In genomic region chr3:31614162-31614921, GRCh38 we compare ENCODE assay signal across 19 cellular contexts.
A peak's percentile ranks its signal among the peaks of the same experiment; 100 is the strongest.
DNase-seq lines count a peak whose midpoint lies in the region; ATAC-seq, FAIRE-seq and TF ChIP-seq lines count a peak whose summit lies in the region.
"Had no signal": no experiment of that assay in that cellular context is flagged by ENCODE, and none has a peak within 500 bp of the region (broad histone marks: within the 10 kb centered on the region; RNA-seq: fewer than 3 reads in every experiment).

No MANE protein-coding gene starts in this region.

- FAIRE-seq in bronchial epithelial cell (lab: Jason Lieb, UNC) = no peak

- no peaks in the 10 kb centered on the region for H3K36me3 ChIP-seq in bronchial epithelial cell (ENCODE audit: control insufficient read depth, insufficient read depth, low read length)

- TF ChIP-seq CTCF in bronchial epithelial cell (IDR thresholded peaks at IDR 0.05; ENCODE audit: insufficient read depth, low read length, severe bottlenecking) = no peak

- no peak for ATAC-seq in GM21447 (IDR thresholded peaks at IDR 0.05; ENCODE audit: unreplicated experiment)
- ATAC-seq: natural killer cell had no signal

- DNase-seq in NCI-H1092 treated with DMSO at 0.1 percent for 48 hours (lab: John Stamatoyannopoulos, UW) (peak; percentile 6), NCI-H1092 (lab: John Stamatoyannopoulos, UW) (no peak), NCI-H146 (lab: John Stamatoyannopoulos, UW) (peak; percentile 45), bronchial epithelial cell (ENCODE audit: low read depth) (peak; percentile 89), kidney tubule cell (ENCODE audit: low spot score) (peak; percentile 30), SIG-M5 (lab: John Stamatoyannopoulos, UW) (no peak), AG08396 (ENCODE audit: low spot score) (no peak)
- DNase-seq: 8988T; activated CD4-positive, alpha-beta T cell treated with anti-CD3 and anti-CD28 coated beads, Interleukin-2, amount 50 U/mL, for 1 hour; activated gamma-delta T cell; amygdala; caudate nucleus; GDM1; natural killer cell; NCI-H2171 treated with DMSO at 0.1 percent for 48 hours; stimulated activated CD4-positive, alpha-beta T cell treated with anti-CD3 and anti-CD28 coated beads, Interleukin-12 subunit alpha, Interleukin-12 subunit beta, amount 100 ng/mL, for 4 hours; upper lobe of left lung had no signal

- H3K4me3 ChIP-seq in bronchial epithelial cell (ENCODE audit: low read depth, low read length) = no peak overlapping the region
- H3K4me3 ChIP-seq: SJSA1, upper lobe of left lung had no signal

- H3K27me3 ChIP-seq in bronchial epithelial cell (ENCODE audit: control insufficient read depth, insufficient read depth, low read length) = no peaks in the 10 kb centered on the region
- H3K27me3 ChIP-seq: SJSA1, upper lobe of left lung had no signal

Comparison
In these comparisons a context has a peak if more than half of its experiments do, and no peak if none do; other contexts are left out.
1. DNase-seq: peak in NCI-H1092 treated with DMSO at 0.1 percent for 48 hours (single experiment), NCI-H146 (single experiment), bronchial epithelial cell (single experiment) and kidney tubule cell (single experiment); none in NCI-H1092 (single experiment), SIG-M5 (single experiment) and AG08396 (single experiment).